Comparison of ENCODE assay signal across 9 cellular contexts in genomic region chr19:49807888-49808675, GRCh38. TPM values are rescaled to one million over a fixed set of nuclear protein-coding genes. Genes with fewer than 3 reads are reported as not detected.
DNase-seq lines count a peak whose midpoint lies in the region; ATAC-seq, FAIRE-seq and TF ChIP-seq lines count a peak whose summit lies in the region.
"Had no signal": no experiment of that assay in that cellular context is flagged by ENCODE, and none has a peak within 500 bp of the region (broad histone marks: within the 10 kb centered on the region; RNA-seq: fewer than 3 reads in every experiment).

No MANE protein-coding gene starts in this region.

- H3K9ac ChIP-seq in GM12878 (ENCODE audit: control insufficient read depth, insufficient read depth, low read length) = no peak overlapping the region
- peak overlapping the region; percentile 23 for H3K9ac ChIP-seq in mesendoderm (ENCODE audit: low read length)

- H3K4me1 ChIP-seq in GM12878 (ENCODE audit: control insufficient read depth, insufficient read depth, low read length) (peaks cover 7% of the 10 kb centered on the region; the same call in 1 of the 2 replicates), mesendoderm (ENCODE audit: control insufficient read depth, low read depth, low read length) (peaks cover 4% of the 10 kb centered on the region), upper lobe of right lung (peaks cover 8% of the 10 kb centered on the region)

- H2AK5ac ChIP-seq in mesendoderm (ENCODE audit: low read length) = no peak overlapping the region

- TF ChIP-seq RAD21 in GM12878 (IDR thresholded peaks at IDR 0.05; ENCODE audit: insufficient read depth, low read depth, low read length) = no peak

- POLR2A ChIA-PET in GM12878 (lab: Charles Lee) = interaction anchor here (0.6 kb wide), 2 partner anchors 17 to 295 kb away, joined by 3 read pairs; partner anchors contain the start of gene FCGRT

- intact Hi-C loops in GM12878 (cut with micrococcal nuclease; ENCODE audit: unreplicated experiment) (loop anchor here (5.0 kb wide), 1 partner anchor 41 kb away; the partner anchor contains the start of gene AP2A1), upper lobe of right lung (cut with DNase I) (no loop called here)

- WGBS in GM12878 (ENCODE audit: insufficient coverage, insufficient replicate concordance, low lambda C conversion rate, missing lambda C conversion rate) = 84% methylated on average over 21 of the region's 21 CpGs
- no CpG with 5 or more reads among the region's 21 CpGs for WGBS in mesendoderm (ENCODE audit: extremely low coverage, insufficient coverage, low lambda C conversion rate)

- no peak overlapping the region for H3K4ac ChIP-seq in mesendoderm (ENCODE audit: low read depth, low read length)

- H3K9me3 Mint-ChIP-seq in activated naive CD8-positive, alpha-beta T cell (ENCODE audit: low read depth) = no peaks in the 10 kb centered on the region
- H3K9me3 Mint-ChIP-seq in activated naive CD8-positive, alpha-beta T cell treated with anti-CD3 and anti-CD28 coated beads for 36 hours = no peaks in the 10 kb centered on the region

- H3K4me2 ChIP-seq in GM12878 (ENCODE audit: control insufficient read depth, insufficient read depth) (0 out of 2 replicates have a peak overlapping the region, but pooled peaks have one; percentile 87), mesendoderm (ENCODE audit: low read length) (peak overlapping the region; percentile 0)

- H3K27me3 ChIP-seq in GM12878 (replicated peaks in 1 of 2; ENCODE audit: control insufficient read depth in 2 of 2, insufficient read depth in 2 of 2, low read length in 1 of 2) = no peaks in the 10 kb centered on the region
- H3K27me3 ChIP-seq in mesendoderm (ENCODE audit: insufficient read depth, low read length, poor library complexity) = no peaks in the 10 kb centered on the region
- H3K27me3 ChIP-seq in upper lobe of right lung = no peaks in the 10 kb centered on the region

- H3K9me3 ChIP-seq in GM12878 (replicated peaks; ENCODE audit: control insufficient read depth, insufficient read depth, low read length) = no peaks in the 10 kb centered on the region
- H3K9me3 ChIP-seq in upper lobe of right lung = no peaks in the 10 kb centered on the region

- no peaks in the 10 kb centered on the region for H3K79me1 ChIP-seq in mesendoderm (ENCODE audit: low read length)

- no peak overlapping the region for H2AFZ ChIP-seq in GM12878 (ENCODE audit: control insufficient read depth, low read depth, low read length)

- no TSS peak for BruUV-seq in GM12878 (replicated peaks; lab: Mats Ljungman, UMichigan)

- no peaks in the 10 kb centered on the region for H4K20me1 ChIP-seq in GM12878 (ENCODE audit: control insufficient read depth, insufficient read depth)

- ATAC-seq in GM12878 (no peak), upper lobe of right lung (no peak)

- no peak for TF ChIP-seq EP300 in GM12878 (IDR thresholded peaks at IDR 0.05; ENCODE audit: borderline replicate concordance in 1 of 2, control insufficient read depth in 1 of 2, low read depth in 2 of 2, low read length in 2 of 2)

- H2BK120ac ChIP-seq in mesendoderm (ENCODE audit: low read depth, low read length) = no peak overlapping the region

- peaks cover 30% of the 10 kb centered on the region for H3K4me1 Mint-ChIP-seq in activated naive CD8-positive, alpha-beta T cell (ENCODE audit: low read depth)
- peaks cover 20% of the 10 kb centered on the region for H3K4me1 Mint-ChIP-seq in activated naive CD8-positive, alpha-beta T cell treated with anti-CD3 and anti-CD28 coated beads for 36 hours

- SMC1A ChIA-PET in GM12878 (lab: Charles Lee; ENCODE audit: uncharacterized antibody, unreplicated experiment) = no interaction called here

- no peak overlapping the region for H4K5ac ChIP-seq in mesendoderm (ENCODE audit: low read length)

- no peak overlapping the region for H3K23ac ChIP-seq in mesendoderm (ENCODE audit: low read length)

- H2BK5ac ChIP-seq in mesendoderm (ENCODE audit: low read length) = no peak overlapping the region

- H3K79me2 ChIP-seq in GM12878 (ENCODE audit: control insufficient read depth, insufficient read depth, low read length) (no peaks in the 10 kb centered on the region), mesendoderm (ENCODE audit: control insufficient read depth, insufficient read depth, low read length) (no peaks in the 10 kb centered on the region)

- H3K27ac Mint-ChIP-seq in activated naive CD8-positive, alpha-beta T cell = no peak overlapping the region
- H3K27ac Mint-ChIP-seq in activated naive CD8-positive, alpha-beta T cell treated with anti-CD3 and anti-CD28 coated beads for 36 hours = no peak overlapping the region

- H4K8ac ChIP-seq in mesendoderm (ENCODE audit: low read depth, low read length) = no peak overlapping the region

- no peak overlapping the region for H3K18ac ChIP-seq in mesendoderm (ENCODE audit: low read length)

- H3K27me3 Mint-ChIP-seq in activated naive CD8-positive, alpha-beta T cell = no peaks in the 10 kb centered on the region
- H3K27me3 Mint-ChIP-seq in activated naive CD8-positive, alpha-beta T cell treated with anti-CD3 and anti-CD28 coated beads for 36 hours = no peaks in the 10 kb centered on the region

- TF ChIP-seq CTCF in GM12878 (IDR thresholded peaks at IDR 0.05 in 2 of 3, conservative IDR thresholded peaks at IDR 0.05 in 1 of 3; ENCODE audit: control insufficient read depth in 2 of 3, extremely low read depth in 1 of 3, insufficient read depth in 1 of 3, low read depth in 3 of 3, low read length in 3 of 3) = no peak
- no peak for TF ChIP-seq CTCF in upper lobe of right lung (IDR thresholded peaks at IDR 0.05)
- no peak for TF ChIP-seq CTCF in GM13977 (IDR thresholded peaks at IDR 0.05; ENCODE audit: extremely low read depth, insufficient read depth, missing control alignments)

- RAD21 ChIA-PET in GM12878 (lab: Charles Lee; ENCODE audit: unreplicated experiment) = interaction anchor here (0.7 kb wide), 1 partner anchor 127 kb away, joined by 3 read pairs; no protein-coding TSS in a partner anchor

- CTCF ChIA-PET in GM12878 (lab: Yijun Ruan, JAX) = interaction anchor here (1.2 kb wide), 1 partner anchor 59 kb away, joined by 3 read pairs; no protein-coding TSS in a partner anchor

- TF ChIP-seq POLR2A in GM12878 (IDR thresholded peaks at IDR 0.05; ENCODE audit: low read depth, low read length) = no peak; the same call in 1 of the 2 replicates

- H3K4me3 ChIP-seq in GM12878 = no peak overlapping the region
- H3K4me3 ChIP-seq in mesendoderm (ENCODE audit: low read length) = no peak overlapping the region
- H3K4me3 ChIP-seq in upper lobe of right lung = peak overlapping the region; percentile 78

- no peak overlapping the region for H2BK15ac ChIP-seq in mesendoderm (replicated peaks; ENCODE audit: low read depth)

- DNase-seq in activated naive CD8-positive, alpha-beta T cell treated with anti-CD3 and anti-CD28 coated beads for 36 hours = no peak
- DNase-seq in GM12878 (ENCODE audit: low read depth, low spot score) = no peak
- no peak for DNase-seq in mesendoderm
- DNase-seq in upper lobe of right lung = no peak
- DNase-seq in GM03348 (ENCODE audit: low spot score) = no peak
- DNase-seq in GM13977 (ENCODE audit: low spot score) = no peak
- no peak for DNase-seq in DMS79 (lab: John Stamatoyannopoulos, UW)

- no peak for FAIRE-seq in GM12878 (lab: Jason Lieb, UNC)

- no peak overlapping the region for H3K56ac ChIP-seq in mesendoderm (ENCODE audit: low read length)

- peaks cover 6 to 9% of the 10 kb centered on the region in 2 experiments; a peak in 3 of 4 replicates for H3K36me3 ChIP-seq in GM12878 (ENCODE audit: control insufficient read depth in 2 of 2, insufficient read depth in 2 of 2, low read length in 1 of 2)
- no peaks in the 10 kb centered on the region for H3K36me3 ChIP-seq in mesendoderm (ENCODE audit: control insufficient read depth, insufficient read depth, low read length)
- peaks cover 8% of the 10 kb centered on the region for H3K36me3 ChIP-seq in upper lobe of right lung

- in situ Hi-C loops in GM12878 (cut with MboI) (no loop called here), GM13977 (cut with MboI; ENCODE audit: low pct_unique_long_range_greater_than_20kb, low sequenced_read_pairs, unreplicated experiment) (no loop called here)

- H3K27ac ChIP-seq in GM12878 (ENCODE audit: control insufficient read depth, insufficient read depth) (no peak overlapping the region), mesendoderm (ENCODE audit: low read depth, low read length) (no peak overlapping the region), upper lobe of right lung (no peak overlapping the region)

- H3K36me3 Mint-ChIP-seq in activated naive CD8-positive, alpha-beta T cell = no peaks in the 10 kb centered on the region
- H3K36me3 Mint-ChIP-seq in activated naive CD8-positive, alpha-beta T cell treated with anti-CD3 and anti-CD28 coated beads for 36 hours = peaks cover 11% of the 10 kb centered on the region

- peak overlapping the region; percentile 49 for H3K4me3 Mint-ChIP-seq in activated naive CD8-positive, alpha-beta T cell
- H3K4me3 Mint-ChIP-seq in activated naive CD8-positive, alpha-beta T cell treated with anti-CD3 and anti-CD28 coated beads for 36 hours = no peak overlapping the region

RNA-seq across cellular contexts. Expression of gene FUZ, which starts 5.0 kb away (rescaled TPM):
- 10 to 100 TPM; 28.7 to 30.9 TPM for total RNA-seq in activated naive CD8-positive, alpha-beta T cell treated with anti-CD3 and anti-CD28 coated beads for 36 hours
- 8.9 and 9.1 TPM in 2 replicates for total RNA-seq in GM12878 (2013; cell fraction: nucleolus; rRNA removed)
- total RNA-seq in GM12878 (2014; rRNA removed) = 10.8 and 11.2 TPM in 2 replicates
- total RNA-seq in GM12878 (2014; rRNA removed; fragmentation: Illumina TruSeq; extraction: Trizol) = 5.0 and 6.0 TPM in 2 replicates
- 10.4 and 11.5 TPM in 2 replicates for total RNA-seq in GM12878 (2021)
- 7.5 TPM for polyA plus RNA-seq in GM12878 (2011; ENCODE audit: low read depth)
- polyA plus RNA-seq in GM12878 (2011; rRNA removed) = 8.3 and 8.5 TPM in 2 replicates
- polyA plus RNA-seq in GM12878 (2011; cell fraction: cytosol; rRNA removed) = 8.5 and 12.6 TPM in 2 replicates
- 21.0 and 21.7 TPM in 2 replicates for polyA plus RNA-seq in GM12878 (2011; cell fraction: nucleus; rRNA removed)
- polyA plus RNA-seq in GM12878 (2012) = 9.1 and 10.3 TPM in 2 replicates
- polyA plus RNA-seq in GM12878 (2014; fragmentation: Illumina TruSeq; extraction: Trizol) = 4.8 and 5.1 TPM in 2 replicates
- under 1 TPM; 0.18 to 0.38 TPM for polyA plus RNA-seq in GM12878 (2014; fragmentation: Nextera tagmentation; extraction: Ambion mirVana)
- polyA plus RNA-seq in GM12878 (2014; rRNA removed) = 9.0 and 11.0 TPM in 2 replicates
- polyA plus RNA-seq in GM12878 (2016; fragmentation: Nextera tagmentation; extraction: Ambion mirVana) = 10 to 100 TPM in 1 of 2 experiments, 1 to 10 TPM in 1; 9.3 to 10.4 TPM
- polyA minus RNA-seq in GM12878 (2011; rRNA and poly(A)+ RNA removed) = 5.0 and 7.3 TPM in 2 replicates
- 4.6 and 7.5 TPM in 2 replicates for polyA minus RNA-seq in GM12878 (2011; cell fraction: cytosol; rRNA and poly(A)+ RNA removed)
- polyA minus RNA-seq in GM12878 (2011; cell fraction: nucleus; rRNA and poly(A)+ RNA removed) = 3.4 and 4.5 TPM in 2 replicates
- 11.5 TPM for polyA plus RNA-seq in mesendoderm (2013, experiment 1 of 2)
- polyA plus RNA-seq in mesendoderm (2013, experiment 2 of 2) = 11.6 TPM
- 20.1 TPM for total RNA-seq in upper lobe of right lung

RNA-seq across cellular contexts. Expression of gene MED25, which starts 10.0 kb away (rescaled TPM):
- 10 to 100 TPM; 41.6 to 44.8 TPM for total RNA-seq in activated naive CD8-positive, alpha-beta T cell treated with anti-CD3 and anti-CD28 coated beads for 36 hours
- 48.8 and 55.5 TPM in 2 replicates for total RNA-seq in GM12878 (2013; cell fraction: nucleolus; rRNA removed)
- total RNA-seq in GM12878 (2014; rRNA removed) (12.8 and 15.6 TPM in 2 replicates), GM12878 (2014; rRNA removed; fragmentation: Illumina TruSeq; extraction: Trizol) (8.0 and 8.2 TPM in 2 replicates), GM12878 (2021) (49.5 and 53.9 TPM in 2 replicates), upper lobe of right lung (45.9 TPM)
- polyA plus RNA-seq in GM12878 (2011; ENCODE audit: low read depth) = 23.8 TPM
- polyA plus RNA-seq in GM12878 (2011; rRNA removed) (12.6 and 15.5 TPM in 2 replicates), GM12878 (2014; fragmentation: Illumina TruSeq; extraction: Trizol) (14.3 and 32.4 TPM in 2 replicates), GM12878 (2014; fragmentation: Nextera tagmentation; extraction: Ambion mirVana) (1 to 10 TPM; 3.5 to 5.2 TPM), GM12878 (2014; rRNA removed) (24.5 and 34.4 TPM in 2 replicates), GM12878 (2016; fragmentation: Nextera tagmentation; extraction: Ambion mirVana) (10 to 100 TPM; 18.7 to 20.7 TPM)
- 14.4 and 17.5 TPM in 2 replicates for polyA plus RNA-seq in GM12878 (2011; cell fraction: cytosol; rRNA removed)
- 104 and 107 TPM in 2 replicates for polyA plus RNA-seq in GM12878 (2011; cell fraction: nucleus; rRNA removed)
- polyA plus RNA-seq in GM12878 (2012) = 37.8 and 50.2 TPM in 2 replicates
- 27.4 and 44.8 TPM in 2 replicates for polyA minus RNA-seq in GM12878 (2011; rRNA and poly(A)+ RNA removed)
- 18.2 and 19.9 TPM in 2 replicates for polyA minus RNA-seq in GM12878 (2011; cell fraction: cytosol; rRNA and poly(A)+ RNA removed)
- 28.3 and 50.0 TPM in 2 replicates for polyA minus RNA-seq in GM12878 (2011; cell fraction: nucleus; rRNA and poly(A)+ RNA removed)
- polyA plus RNA-seq in mesendoderm (2013, experiment 1 of 2) = 42.3 TPM
- polyA plus RNA-seq in mesendoderm (2013, experiment 2 of 2) = 43.2 TPM

RNA-seq across cellular contexts. Expression of gene AP2A1, which starts 41.3 kb away (rescaled TPM):
- 10 to 100 TPM; 83.0 to 83.2 TPM for total RNA-seq in activated naive CD8-positive, alpha-beta T cell treated with anti-CD3 and anti-CD28 coated beads for 36 hours
- total RNA-seq in GM12878 (2013; cell fraction: nucleolus; rRNA removed) = 37.9 and 42.8 TPM in 2 replicates
- total RNA-seq in GM12878 (2014; rRNA removed) (45.1 and 51.0 TPM in 2 replicates), GM12878 (2014; rRNA removed; fragmentation: Illumina TruSeq; extraction: Trizol) (12.4 and 14.7 TPM in 2 replicates), GM12878 (2021) (71.8 and 78.8 TPM in 2 replicates), upper lobe of right lung (61.2 TPM)
- polyA plus RNA-seq in GM12878 (2011; ENCODE audit: low read depth) = 15.6 TPM
- polyA plus RNA-seq in GM12878 (2011; rRNA removed) (7.7 and 23.7 TPM in 2 replicates), GM12878 (2014; fragmentation: Illumina TruSeq; extraction: Trizol) (10.1 and 16.8 TPM in 2 replicates), GM12878 (2014; fragmentation: Nextera tagmentation; extraction: Ambion mirVana) (under 1 TPM; 0.68 to 0.84 TPM), GM12878 (2014; rRNA removed) (46.3 and 66.2 TPM in 2 replicates), GM12878 (2016; fragmentation: Nextera tagmentation; extraction: Ambion mirVana) (10 to 100 TPM; 44.0 TPM)
- polyA plus RNA-seq in GM12878 (2011; cell fraction: cytosol; rRNA removed) = 34.3 and 37.4 TPM in 2 replicates
- 62.3 and 88.8 TPM in 2 replicates for polyA plus RNA-seq in GM12878 (2011; cell fraction: nucleus; rRNA removed)
- 46.3 and 52.4 TPM in 2 replicates for polyA plus RNA-seq in GM12878 (2012)
- 67.0 TPM in 2 replicates for polyA minus RNA-seq in GM12878 (2011; rRNA and poly(A)+ RNA removed)
- 36.8 and 43.7 TPM in 2 replicates for polyA minus RNA-seq in GM12878 (2011; cell fraction: cytosol; rRNA and poly(A)+ RNA removed)
- polyA minus RNA-seq in GM12878 (2011; cell fraction: nucleus; rRNA and poly(A)+ RNA removed) = 20.9 and 34.3 TPM in 2 replicates
- 53.3 TPM for polyA plus RNA-seq in mesendoderm (2013, experiment 1 of 2)
- 51.9 TPM for polyA plus RNA-seq in mesendoderm (2013, experiment 2 of 2)

RNA-seq across cellular contexts. Expression of gene PTOV1, which starts 42.9 kb away (rescaled TPM):
- total RNA-seq in activated naive CD8-positive, alpha-beta T cell treated with anti-CD3 and anti-CD28 coated beads for 36 hours = 10 to 100 TPM; 73.9 to 76.4 TPM
- total RNA-seq in GM12878 (2013; cell fraction: nucleolus; rRNA removed) = 58.2 and 66.1 TPM in 2 replicates
- total RNA-seq in GM12878 (2014; rRNA removed) (28.7 and 36.6 TPM in 2 replicates), GM12878 (2014; rRNA removed; fragmentation: Illumina TruSeq; extraction: Trizol) (17.8 and 18.1 TPM in 2 replicates), GM12878 (2021) (76.7 and 83.5 TPM in 2 replicates), upper lobe of right lung (104 TPM)
- 30.2 TPM for polyA plus RNA-seq in GM12878 (2011; ENCODE audit: low read depth)
- polyA plus RNA-seq in GM12878 (2011; rRNA removed) (13.2 and 23.4 TPM in 2 replicates), GM12878 (2014; fragmentation: Illumina TruSeq; extraction: Trizol) (3.6 and 21.2 TPM in 2 replicates), GM12878 (2014; fragmentation: Nextera tagmentation; extraction: Ambion mirVana) (10 to 100 TPM in 1 of 2 experiments, 1 to 10 TPM in 1; 3.2 to 10.6 TPM), GM12878 (2014; rRNA removed) (38.1 and 41.5 TPM in 2 replicates), GM12878 (2016; fragmentation: Nextera tagmentation; extraction: Ambion mirVana) (10 to 100 TPM; 14.8 to 45.0 TPM)
- 27.6 and 37.3 TPM in 2 replicates for polyA plus RNA-seq in GM12878 (2011; cell fraction: cytosol; rRNA removed)
- 211 and 220 TPM in 2 replicates for polyA plus RNA-seq in GM12878 (2011; cell fraction: nucleus; rRNA removed)
- polyA plus RNA-seq in GM12878 (2012) = 65.8 and 71.6 TPM in 2 replicates
- polyA minus RNA-seq in GM12878 (2011; rRNA and poly(A)+ RNA removed) = 23.6 and 59.2 TPM in 2 replicates
- polyA minus RNA-seq in GM12878 (2011; cell fraction: cytosol; rRNA and poly(A)+ RNA removed) = 23.4 and 35.5 TPM in 2 replicates
- polyA minus RNA-seq in GM12878 (2011; cell fraction: nucleus; rRNA and poly(A)+ RNA removed) = 46.5 and 68.3 TPM in 2 replicates
- polyA plus RNA-seq in mesendoderm (2013, experiment 1 of 2) = 156 TPM
- polyA plus RNA-seq in mesendoderm (2013, experiment 2 of 2) = 150 TPM

RNA-seq across cellular contexts. Expression of gene TSKS, which starts 45.0 kb away (rescaled TPM):
- total RNA-seq in activated naive CD8-positive, alpha-beta T cell treated with anti-CD3 and anti-CD28 coated beads for 36 hours = under 1 TPM; 0.58 to 0.72 TPM
- total RNA-seq in GM12878 (2013; cell fraction: nucleolus; rRNA removed) = not detected in 2 replicates
- total RNA-seq in GM12878 (2014; rRNA removed) (not detected in 2 replicates), GM12878 (2014; rRNA removed; fragmentation: Illumina TruSeq; extraction: Trizol) (not detected in 2 replicates), GM12878 (2021) (not detected in 2 replicates), upper lobe of right lung (0.43 TPM)
- not detected for polyA plus RNA-seq in GM12878 (2011; ENCODE audit: low read depth)
- polyA plus RNA-seq in GM12878 (2011; rRNA removed) (not detected in 2 replicates), GM12878 (2014; fragmentation: Illumina TruSeq; extraction: Trizol) (not detected in 2 replicates), GM12878 (2014; fragmentation: Nextera tagmentation; extraction: Ambion mirVana) (not detected), GM12878 (2014; rRNA removed) (0.08 TPM in 1 of 2 replicates, not detected in the other), GM12878 (2016; fragmentation: Nextera tagmentation; extraction: Ambion mirVana) (not detected)
- not detected in 2 replicates for polyA plus RNA-seq in GM12878 (2011; cell fraction: cytosol; rRNA removed)
- polyA plus RNA-seq in GM12878 (2011; cell fraction: nucleus; rRNA removed) = 0.13 TPM in 1 of 2 replicates, not detected in the other
- not detected in 2 replicates for polyA plus RNA-seq in GM12878 (2012)
- polyA minus RNA-seq in GM12878 (2011; rRNA and poly(A)+ RNA removed) = not detected in 2 replicates
- not detected in 2 replicates for polyA minus RNA-seq in GM12878 (2011; cell fraction: cytosol; rRNA and poly(A)+ RNA removed)
- not detected in 2 replicates for polyA minus RNA-seq in GM12878 (2011; cell fraction: nucleus; rRNA and poly(A)+ RNA removed)
- 0.08 TPM for polyA plus RNA-seq in mesendoderm (2013, experiment 1 of 2)
- 0.07 TPM for polyA plus RNA-seq in mesendoderm (2013, experiment 2 of 2)
- total RNA-seq: Calu3 had no signal
